Comparison of ENCODE assay signal across 8 cellular contexts in genomic region chrX:131746491-131746968, GRCh38.
DNase-seq lines count a peak whose midpoint lies in the region; ATAC-seq, FAIRE-seq and TF ChIP-seq lines count a peak whose summit lies in the region.

No MANE protein-coding gene starts in this region.

- ATAC-seq in left lung: peak; percentile 84
- ATAC-seq in GM19035 (IDR thresholded peaks at IDR 0.05; ENCODE audit: unreplicated experiment): no peak

- DNase-seq in activated T-cell treated with anti-CD3 and anti-CD28 coated beads, Interleukin-2, amount 50 U/mL, for 1 hour: peak; percentile 85
- DNase-seq in activated T-cell treated with anti-CD3 and anti-CD28 coated beads for 4 hours (no peak), left lung (peak in 1 of 2 donors; percentile 77), GM19238 (ENCODE audit: insufficient read length, low spot score) (no peak), 8988T (no peak)
- DNase-seq in Jurkat, Clone E6-1 (ENCODE audit: low read depth, low spot score): peak; percentile 30

- peak; percentile 79 for FAIRE-seq in TTC549 (lab: Jason Lieb, UNC)

- peaks cover 0 to 1% of the 10 kb centered on the region in 2 donors for H3K9me3 ChIP-seq in left lung

- no peak overlapping the region for H3K4me3 ChIP-seq in Jurkat, Clone E6-1 (ENCODE audit: low read length)
- peak overlapping the region in 1 of 2 donors; percentile 26 for H3K4me3 ChIP-seq in left lung

- no peaks in the 10 kb centered on the region for H3K27me3 ChIP-seq in left lung

- H3K4me1 ChIP-seq in left lung: no peaks in the 10 kb centered on the region

- peak overlapping the region in 1 of 2 donors; percentile 82 for H3K27ac ChIP-seq in left lung

- H3K36me3 ChIP-seq in left lung: no peaks in the 10 kb centered on the region

- intact Hi-C loops in left lung (cut with DNase I): no loop called here

- peak in 1 of 2 donors; percentile 30 for TF ChIP-seq CTCF in left lung (IDR thresholded peaks at IDR 0.05)

Comparison
In these comparisons a context has a peak if more than half of its experiments do, and no peak if none do; other contexts are left out.
1. DNase-seq: peak in activated T-cell treated with anti-CD3 and anti-CD28 coated beads, Interleukin-2, amount 50 U/mL, for 1 hour (single experiment) and Jurkat, Clone E6-1 (single experiment); none in activated T-cell treated with anti-CD3 and anti-CD28 coated beads for 4 hours (single experiment), GM19238 (single experiment) and 8988T (single experiment).